Comparison of ENCODE assay signal across 8 cellular contexts in genomic region chr5:137735531-137736284, GRCh38. TPM values are rescaled to one million over a fixed set of nuclear protein-coding genes. Genes with fewer than 3 reads are reported as not detected.
DNase-seq lines count a peak whose midpoint lies in the region; ATAC-seq, FAIRE-seq and TF ChIP-seq lines count a peak whose summit lies in the region.

Gene KLHL3 (minus strand): TSS chr5:137736089. CDS start chr5:137735646, 443 bp downstream.

- no peak within 1 kb of the TSS for H3K9ac ChIP-seq in HepG2 (ENCODE audit: insufficient read depth, low read depth, low read length)

- H3K9me3 ChIP-seq in KOPT-K1 (ENCODE audit: insufficient read depth, low read length, poor library complexity, severe bottlenecking), result peaks cover 12% of the 10 kb centered on the region
- H3K9me3 ChIP-seq in HepG2 (ENCODE audit: low read length), result no peaks in the 10 kb centered on the region

- TF ChIP-seq EP300 in HepG2 (IDR thresholded peaks at IDR 0.05; ENCODE audit: low read depth in 2 of 2, low read length in 2 of 2) (no peak), HepG2 (CRISPR knock-in tag; IDR thresholded peaks at IDR 0.05; ENCODE audit: borderline replicate concordance) (no peak)

- WGBS in HepG2 (ENCODE audit: low lambda C conversion rate), result 0% methylated on average over 4 of the region's 12 CpGs

- ATAC-seq in GM21367 (IDR thresholded peaks at IDR 0.05; ENCODE audit: unreplicated experiment) (peak; percentile 42), HepG2 (peak; percentile 93)
- peak; percentile 7 to 13 for ATAC-seq in activated CD4-positive, CD25-positive, alpha-beta regulatory T cell treated with anti-CD3 and anti-CD28 coated beads, Interleukin-2, amount 50 U/mL, for 24 hours

- H3K27ac ChIP-seq in KOPT-K1 (ENCODE audit: low read depth, low read length, poor library complexity, severe bottlenecking), result peak within 1 kb of the TSS; percentile 72
- no peak within 1 kb of the TSS for H3K27ac ChIP-seq in HepG2 (ENCODE audit: extremely low read length, insufficient read depth, low read length)

- H4K20me1 ChIP-seq in HepG2 (ENCODE audit: insufficient read depth, low read length), result no peaks in the 10 kb centered on the region

- TF ChIP-seq RAD21 in HepG2 (CRISPR knock-in tag; IDR thresholded peaks at IDR 0.05), result no peak

- peaks cover 2 to 42% of the 10 kb centered on the region in 2 experiments; a peak in 4 of 5 replicates for H3K27me3 ChIP-seq in HepG2 (ENCODE audit: control insufficient read depth in 1 of 2, insufficient read depth in 2 of 2, low read length in 2 of 2)

- CTCF ChIA-PET in HepG2 (lab: Yijun Ruan, JAX; ENCODE audit: low intra/inter-chr PET ratio, low total read pairs), result interaction anchor here (0.7 to 1.6 kb wide), 2 partner anchors 75 kb away, joined by 4 to 5 read pairs; no protein-coding TSS in a partner anchor

- peak within 1 kb of the TSS; percentile 36 to 56 (median 46) for H3K4me3 ChIP-seq in HepG2 (replicated peaks in 1 of 3; ENCODE audit: insufficient read depth in 1 of 3, low read depth in 2 of 3, low read length in 3 of 3)

- BruUV-seq in HepG2 (replicated peaks; lab: Mats Ljungman, UMichigan), result no TSS peak

- TF ChIP-seq CTCF in HepG2 (CRISPR knock-in tag; IDR thresholded peaks at IDR 0.05), result peak; percentile 65

- POLR2A ChIA-PET in HepG2 (lab: Yijun Ruan, JAX), result interaction anchor here (1.0 kb wide), 1 partner anchor 18 kb away, joined by 3 read pairs; the partner anchor contains the start of gene HNRNPA0

- intact Hi-C loops in HepG2 (cut with micrococcal nuclease; ENCODE audit: unreplicated experiment), result no loop called here

- DNase-seq in DMS 273 treated with DMSO at 0.1 percent for 48 hours (lab: John Stamatoyannopoulos, UW) (peak; percentile 20), HepG2 (ENCODE audit: low spot score) (peak; percentile 13), GDM1 (lab: John Stamatoyannopoulos, UW) (no peak)
- DNase-seq in effector CD4-positive, alpha-beta T cell, result peak; percentile 8
- DNase-seq in stimulated activated CD4-positive, alpha-beta T cell treated with anti-CD3 and anti-CD28 coated beads, Interleukin-4, amount 100 ng/mL, for 24 hours, result peak; percentile 44

- TF ChIP-seq POLR2A in HepG2 (IDR thresholded peaks at IDR 0.05; ENCODE audit: insufficient read depth in 1 of 2, low read depth in 2 of 2, low read length in 2 of 2), result no peak

- in situ Hi-C loops in HepG2 (cut with HindIII; ENCODE audit: extremely low pct_ligation_motif_present, low pct_unique_long_range_greater_than_20kb), result loop anchor here (5.0 kb wide), 1 partner anchor 73 kb away; no protein-coding TSS in a partner anchor

- H3K36me3 ChIP-seq in KOPT-K1 (ENCODE audit: insufficient read depth, low read length) (no peaks in the 10 kb centered on the region), HepG2 (replicated peaks in 1 of 2; ENCODE audit: control insufficient read depth in 1 of 2, insufficient read depth in 2 of 2, low read length in 2 of 2) (no peaks in the 10 kb centered on the region)

- peak within 1 kb of the TSS; percentile 77 for H2AFZ ChIP-seq in HepG2 (ENCODE audit: low read length)

- H3K4me1 ChIP-seq in HepG2 (ENCODE audit: insufficient read depth, low read length), result peaks cover 20% of the 10 kb centered on the region

- no peaks in the 10 kb centered on the region for H3K79me2 ChIP-seq in HepG2 (ENCODE audit: insufficient read depth, low read length)

- FAIRE-seq in HepG2 (lab: Jason Lieb, UNC), result no peak

- peak within 1 kb of the TSS; percentile 92 for H3K4me2 ChIP-seq in HepG2 (ENCODE audit: low read depth, low read length)

TF ChIP-seq in HepG2, 621 proteins besides CTCF, POLR2A, EP300 and RAD21:
- TF ChIP-seq SMC3 (IDR thresholded peaks at IDR 0.05; ENCODE audit: low read length), result peak; percentile 12; the same call in 1 of the 2 replicates
- no peak for TF ChIP-seq IRX3 (CRISPR knock-in tag; IDR thresholded peaks at IDR 0.05; ENCODE audit: borderline replicate concordance, low read depth)
- TF ChIP-seq NR1H2 (CRISPR knock-in tag; IDR thresholded peaks at IDR 0.05; ENCODE audit: borderline replicate concordance, low read depth), result no peak
- TF ChIP-seq UBTF (CRISPR knock-in tag; IDR thresholded peaks at IDR 0.05), result no peak
- no peak for TF ChIP-seq SP1 (IDR thresholded peaks at IDR 0.05)
- TF ChIP-seq SP1 (CRISPR knock-in tag; IDR thresholded peaks at IDR 0.05), result no peak
- no peak for TF ChIP-seq HOXD1 (CRISPR knock-in tag; IDR thresholded peaks at IDR 0.05)
- no peak for TF ChIP-seq KAT2B (IDR thresholded peaks at IDR 0.05; ENCODE audit: borderline replicate concordance, low read depth, low read length)
- TF ChIP-seq STAG1 (CRISPR knock-in tag; IDR thresholded peaks at IDR 0.05), result peak; percentile 51
- no peak for TF ChIP-seq KDM4B (CRISPR knock-in tag; IDR thresholded peaks at IDR 0.05)
- TF ChIP-seq ZNF550 (CRISPR knock-in tag; IDR thresholded peaks at IDR 0.05; ENCODE audit: borderline replicate concordance), result no peak
TF ChIP-seq in HepG2: peak in this region for 2.

RNA-seq across cellular contexts. Expression of gene KLHL3, which starts in this region (rescaled TPM):
- total RNA-seq in HepG2 (2016; rRNA removed; fragmentation: Illumina TruSeq; extraction: Trizol), result 0.02 TPM in 1 of 2 replicates, not detected in the other
- not detected in 2 replicates for total RNA-seq in HepG2 (2016; cell fraction: cytosol; rRNA removed; fragmentation: Illumina TruSeq; extraction: Trizol; ENCODE audit: low read depth)
- 0.02 and 0.09 TPM in 2 replicates for total RNA-seq in HepG2 (2016; cell fraction: insoluble cytoplasmic fraction; rRNA removed; fragmentation: Illumina TruSeq; extraction: Trizol)
- total RNA-seq in HepG2 (2016; cell fraction: membrane; rRNA removed; fragmentation: Illumina TruSeq; extraction: Trizol), result 0.10 and 0.46 TPM in 2 replicates
- 0.09 TPM in 1 of 2 replicates, not detected in the other for total RNA-seq in HepG2 (2016; cell fraction: nucleus; rRNA removed; fragmentation: Illumina TruSeq; extraction: Trizol)
- 0.08 and 0.10 TPM in 2 replicates for polyA plus RNA-seq in HepG2 (2011; rRNA removed)
- 0.11 and 0.12 TPM in 2 replicates for polyA plus RNA-seq in HepG2 (2011; cell fraction: cytosol; rRNA removed)
- polyA plus RNA-seq in HepG2 (2011; cell fraction: nucleus; rRNA removed), result 0.31 and 0.54 TPM in 2 replicates
- 0.15 and 0.20 TPM in 2 replicates for polyA plus RNA-seq in HepG2 (2012)
- not detected in 2 replicates for polyA plus RNA-seq in HepG2 (2016; cell fraction: cytosol; fragmentation: Illumina TruSeq; extraction: Trizol; ENCODE audit: low read depth)
- polyA plus RNA-seq in HepG2 (2016; cell fraction: insoluble cytoplasmic fraction; fragmentation: Illumina TruSeq; extraction: Trizol; ENCODE audit: low read depth), result 0.04 TPM in 1 of 2 replicates, not detected in the other
- polyA plus RNA-seq in HepG2 (2016; cell fraction: membrane; fragmentation: Illumina TruSeq; extraction: Trizol; ENCODE audit: low read depth), result not detected in 2 replicates
- polyA plus RNA-seq in HepG2 (2016; cell fraction: nucleus; fragmentation: Illumina TruSeq; extraction: Trizol; ENCODE audit: insufficient read depth, low read depth), result not detected in 2 replicates
- polyA minus RNA-seq in HepG2 (2011; rRNA and poly(A)+ RNA removed; ENCODE audit: low replicate concordance), result 0.16 and 16.6 TPM in 2 replicates
- polyA minus RNA-seq in HepG2 (2011; cell fraction: cytosol; rRNA and poly(A)+ RNA removed), result 0.18 TPM in 1 of 2 replicates, not detected in the other
- 0.37 and 0.52 TPM in 2 replicates for polyA minus RNA-seq in HepG2 (2011; cell fraction: nucleus; rRNA and poly(A)+ RNA removed)

Comparison
In these comparisons a context has a peak if more than half of its experiments do, and no peak if none do; other contexts are left out.
1. ATAC-seq: peak in every context shown above with its lines; median percentile 93 in HepG2; 42 in GM21367; 10 in activated CD4-positive, CD25-positive, alpha-beta regulatory T cell treated with anti-CD3 and anti-CD28 coated beads, Interleukin-2, amount 50 U/mL, for 24 hours.